Comparison of ENCODE assay signal across 8 cellular contexts in the genomic region with DNA sequence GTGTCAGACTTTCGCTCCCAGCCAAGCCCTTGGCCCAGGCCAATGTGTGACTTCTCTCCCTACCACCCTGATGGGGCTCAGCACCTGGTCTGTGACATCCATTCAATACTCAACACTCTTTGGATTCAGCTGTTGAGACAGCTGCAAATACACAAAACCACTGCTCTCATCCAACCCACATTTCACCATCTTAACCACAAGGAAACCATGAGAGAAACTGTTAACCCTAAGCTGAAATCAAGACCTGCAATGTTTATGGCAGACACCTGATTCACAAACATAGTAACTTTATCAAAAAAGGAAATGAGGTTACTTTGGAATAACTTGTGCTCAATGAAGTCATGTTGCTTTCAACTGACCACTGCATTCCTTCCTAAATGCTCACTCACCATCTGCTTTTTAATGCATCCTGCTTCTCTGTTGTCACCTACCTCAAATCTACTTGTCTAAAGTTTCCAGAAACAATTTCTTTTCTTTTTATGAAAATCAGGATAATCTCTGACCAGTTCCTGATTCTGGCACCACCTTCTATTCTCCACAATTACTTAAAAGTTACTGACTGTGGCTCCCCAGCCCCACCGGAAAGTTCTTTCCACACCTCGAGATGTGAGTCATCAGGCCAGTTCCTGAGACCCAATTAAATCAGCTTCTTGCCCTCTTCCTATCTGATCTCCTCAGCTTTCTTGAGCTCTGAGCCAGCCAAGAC.
DNase-seq lines count a peak whose midpoint lies in the region; ATAC-seq and TF ChIP-seq lines count a peak whose summit lies in the region.
"Had no signal": no experiment of that assay in that cellular context is flagged by ENCODE, and none has a peak within 500 bp of the region (broad histone marks: within the 10 kb centered on the region; RNA-seq: fewer than 3 reads in every experiment).

No MANE protein-coding gene starts in this region.

- no peak overlapping the region for H3K27ac Mint-ChIP-seq in activated T-helper 1 cell treated with anti-CD3 and anti-CD28 coated beads, Interleukin-12 subunit alpha, Interleukin-12 subunit beta, Interleukin-2, Interleukin-4 antibody, amounts not matched to agents 30 ng/mL and 10 ng/mL and 1 ng/mL, durations not matched to agents 14 hours and 24 hours and 36 hours
- H3K27ac Mint-ChIP-seq in natural killer cell treated with Interleukin-12 subunit alpha and Interleukin-12 subunit beta and Interleukin-15 and Interleukin-18, amount 100 ng/mL, for 72 hours: no peak overlapping the region
- H3K27ac Mint-ChIP-seq: dendritic cell treated with granulocyte-macrophage colony-stimulating factor and Interleukin-4, amounts not matched to agents 40 ng/mL and 50 ng/mL, for 4 days had no signal

- H3K9me3 ChIP-seq in effector memory CD4-positive, alpha-beta T cell (ENCODE audit: control insufficient read depth, low read length): no peaks in the 10 kb centered on the region
- H3K9me3 ChIP-seq in esophagus squamous epithelium: no peaks in the 10 kb centered on the region

- H3K4me3 ChIP-seq in HL-60 (replicated peaks; ENCODE audit: insufficient read depth, low read length) (no peak overlapping the region), esophagus squamous epithelium (no peak overlapping the region)
- no peak overlapping the region for H3K4me3 ChIP-seq in effector memory CD4-positive, alpha-beta T cell (ENCODE audit: insufficient read depth, low read depth, low read length, poor library complexity, severe bottlenecking)

- H3K36me3 Mint-ChIP-seq in activated T-helper 1 cell treated with anti-CD3 and anti-CD28 coated beads, Interleukin-12 subunit alpha, Interleukin-12 subunit beta, Interleukin-2, Interleukin-4 antibody, amounts not matched to agents 30 ng/mL and 10 ng/mL and 1 ng/mL, durations not matched to agents 14 hours and 24 hours and 36 hours (ENCODE audit: low read depth): peaks cover 2% of the 10 kb centered on the region
- H3K36me3 Mint-ChIP-seq in natural killer cell treated with Interleukin-12 subunit alpha and Interleukin-12 subunit beta and Interleukin-15 and Interleukin-18, amount 100 ng/mL, for 72 hours: no peaks in the 10 kb centered on the region

- peaks cover 41% of the 10 kb centered on the region for H3K27me3 ChIP-seq in HL-60 (ENCODE audit: insufficient read depth, poor library complexity, severe bottlenecking)
- peaks cover 20% of the 10 kb centered on the region for H3K27me3 ChIP-seq in effector memory CD4-positive, alpha-beta T cell (replicated peaks; ENCODE audit: control insufficient read depth, insufficient read depth, low read length, poor library complexity, severe bottlenecking)
- peaks cover 0 to 84% (median 0%) of the 10 kb centered on the region in 4 donors for H3K27me3 ChIP-seq in esophagus squamous epithelium

- no peak overlapping the region for H3K27ac ChIP-seq in HL-60 (replicated peaks)
- H3K27ac ChIP-seq in effector memory CD4-positive, alpha-beta T cell (ENCODE audit: insufficient read depth, low read length, poor library complexity, severe bottlenecking): no peak overlapping the region
- H3K27ac ChIP-seq in esophagus squamous epithelium: no peak overlapping the region

- H3K27me3 Mint-ChIP-seq in activated T-helper 1 cell treated with anti-CD3 and anti-CD28 coated beads, Interleukin-12 subunit alpha, Interleukin-12 subunit beta, Interleukin-2, Interleukin-4 antibody, amounts not matched to agents 30 ng/mL and 10 ng/mL and 1 ng/mL, durations not matched to agents 14 hours and 24 hours and 36 hours (ENCODE audit: insufficient read depth): peaks cover 41% of the 10 kb centered on the region
- peaks cover 41 to 63% of the 10 kb centered on the region in 2 donors for H3K27me3 Mint-ChIP-seq in natural killer cell treated with Interleukin-12 subunit alpha and Interleukin-12 subunit beta and Interleukin-15 and Interleukin-18, amount 100 ng/mL, for 72 hours

- TF ChIP-seq CTCF in HL-60 (IDR thresholded peaks at IDR 0.05; ENCODE audit: insufficient read depth, low read length) (no peak), esophagus squamous epithelium (IDR thresholded peaks at IDR 0.05) (no peak)

- no peaks in the 10 kb centered on the region for H3K36me3 ChIP-seq in effector memory CD4-positive, alpha-beta T cell (ENCODE audit: control insufficient read depth, insufficient read depth, low read length)
- H3K36me3 ChIP-seq in esophagus squamous epithelium: no peaks in the 10 kb centered on the region

- no peak for TF ChIP-seq POLR2A in esophagus squamous epithelium (IDR thresholded peaks at IDR 0.05)

- DNase-seq in HL-60 (ENCODE audit: low read depth in 1 of 2, low spot score in 1 of 2) (peak; percentile 30 to 64), HT-29 (ENCODE audit: low spot score) (no peak), esophagus squamous epithelium (lab: John Stamatoyannopoulos, UW) (no peak)
- peak; percentile 12 for DNase-seq in activated T-helper 1 cell treated with anti-CD3 and anti-CD28 coated beads, Interleukin-12 subunit alpha, Interleukin-12 subunit beta, Interleukin-2, Interleukin-4 antibody, amounts not matched to agents 30 ng/mL and 10 ng/mL and 1 ng/mL, durations not matched to agents 14 hours and 24 hours and 36 hours (ENCODE audit: low spot score)
- no peak for DNase-seq in natural killer cell treated with Interleukin-12 subunit alpha and Interleukin-12 subunit beta and Interleukin-15 and Interleukin-18, amount 100 ng/mL, for 72 hours (ENCODE audit: low spot score)
- no peak for DNase-seq in effector memory CD4-positive, alpha-beta T cell

- no peak overlapping the region for H3K4me3 Mint-ChIP-seq in activated T-helper 1 cell treated with anti-CD3 and anti-CD28 coated beads, Interleukin-12 subunit alpha, Interleukin-12 subunit beta, Interleukin-2, Interleukin-4 antibody, amounts not matched to agents 30 ng/mL and 10 ng/mL and 1 ng/mL, durations not matched to agents 14 hours and 24 hours and 36 hours
- no peak overlapping the region for H3K4me3 Mint-ChIP-seq in natural killer cell treated with Interleukin-12 subunit alpha and Interleukin-12 subunit beta and Interleukin-15 and Interleukin-18, amount 100 ng/mL, for 72 hours
- H3K4me3 Mint-ChIP-seq: dendritic cell treated with granulocyte-macrophage colony-stimulating factor and Interleukin-4, amounts not matched to agents 40 ng/mL and 50 ng/mL, for 4 days had no signal

- ATAC-seq in GM19351 (IDR thresholded peaks at IDR 0.05; ENCODE audit: unreplicated experiment): peak; percentile 76
- peak; percentile 83 to 85 for ATAC-seq in natural killer cell treated with Interleukin-12 subunit alpha and Interleukin-12 subunit beta and Interleukin-15 and Interleukin-18, amount 100 ng/mL, for 72 hours

- 29 to 48% methylated on average over 3 of the region's 3 CpGs for WGBS in esophagus squamous epithelium, 2 donors

- peaks cover 17% of the 10 kb centered on the region for H3K4me1 ChIP-seq in effector memory CD4-positive, alpha-beta T cell (ENCODE audit: control insufficient read depth, insufficient read depth, low read length, poor library complexity, severe bottlenecking)
- H3K4me1 ChIP-seq in esophagus squamous epithelium: peaks cover 0 to 13% (median 8%) of the 10 kb centered on the region in 3 donors

- intact Hi-C loops in activated T-helper 1 cell treated with anti-CD3 and anti-CD28 coated beads, Interleukin-12 subunit alpha, Interleukin-12 subunit beta, Interleukin-2, Interleukin-4 antibody, amounts not matched to agents 30 ng/mL and 10 ng/mL and 1 ng/mL, durations not matched to agents 14 hours and 24 hours and 36 hours (cut with micrococcal nuclease): loop anchor here (1.0 kb wide), 1 partner anchor 99 kb away; no protein-coding TSS in a partner anchor
- intact Hi-C loops in esophagus squamous epithelium (cut with DNase I): no loop called here

- H3K9me3 Mint-ChIP-seq in activated T-helper 1 cell treated with anti-CD3 and anti-CD28 coated beads, Interleukin-12 subunit alpha, Interleukin-12 subunit beta, Interleukin-2, Interleukin-4 antibody, amounts not matched to agents 30 ng/mL and 10 ng/mL and 1 ng/mL, durations not matched to agents 14 hours and 24 hours and 36 hours: no peaks in the 10 kb centered on the region
- no peaks in the 10 kb centered on the region for H3K9me3 Mint-ChIP-seq in natural killer cell treated with Interleukin-12 subunit alpha and Interleukin-12 subunit beta and Interleukin-15 and Interleukin-18, amount 100 ng/mL, for 72 hours
- H3K9me3 Mint-ChIP-seq: dendritic cell treated with granulocyte-macrophage colony-stimulating factor and Interleukin-4, amounts not matched to agents 40 ng/mL and 50 ng/mL, for 4 days had no signal

- peaks cover 21% of the 10 kb centered on the region for H3K4me1 Mint-ChIP-seq in activated T-helper 1 cell treated with anti-CD3 and anti-CD28 coated beads, Interleukin-12 subunit alpha, Interleukin-12 subunit beta, Interleukin-2, Interleukin-4 antibody, amounts not matched to agents 30 ng/mL and 10 ng/mL and 1 ng/mL, durations not matched to agents 14 hours and 24 hours and 36 hours (ENCODE audit: low read depth)
- peaks cover 16 to 18% of the 10 kb centered on the region in 2 donors for H3K4me1 Mint-ChIP-seq in natural killer cell treated with Interleukin-12 subunit alpha and Interleukin-12 subunit beta and Interleukin-15 and Interleukin-18, amount 100 ng/mL, for 72 hours (ENCODE audit: low read depth in 2 of 2)

Comparison
In these comparisons a context has a peak if more than half of its experiments do, and no peak if none do; other contexts are left out.
1. DNase-seq: peak in HL-60 (2 of 2) and activated T-helper 1 cell treated with anti-CD3 and anti-CD28 coated beads, Interleukin-12 subunit alpha, Interleukin-12 subunit beta, Interleukin-2, Interleukin-4 antibody, amounts not matched to agents 30 ng/mL and 10 ng/mL and 1 ng/mL, durations not matched to agents 14 hours and 24 hours and 36 hours (single experiment); none in natural killer cell treated with Interleukin-12 subunit alpha and Interleukin-12 subunit beta and Interleukin-15 and Interleukin-18, amount 100 ng/mL, for 72 hours (single experiment), HT-29 (single experiment), effector memory CD4-positive, alpha-beta T cell (0 of 3) and esophagus squamous epithelium (single experiment).